ENCODE assay signal across 13 cellular contexts in genomic region chr5:150774145-150774544, GRCh38. TPM values are rescaled to one million over a fixed set of nuclear protein-coding genes. Genes with fewer than 3 reads are reported as not detected.
DNase-seq lines count a peak whose midpoint lies in the region; ATAC-seq and TF ChIP-seq lines count a peak whose summit lies in the region.
"Had no signal": no experiment of that assay in that cellular context is flagged by ENCODE, and none has a peak within 500 bp of the region (broad histone marks: within the 10 kb centered on the region; RNA-seq: fewer than 3 reads in every experiment).

No MANE protein-coding gene starts in this region.

- H3K4me3 ChIP-seq in skeletal muscle cell (ENCODE audit: low read depth, low read length), result no peak overlapping the region

- intact Hi-C loops in activated CD8-positive, alpha-beta T cell treated with anti-CD3 and anti-CD28 coated beads for 36 hours (cut with micrococcal nuclease), result no loop called here

- TF ChIP-seq CTCF in HFFc6 (IDR thresholded peaks at IDR 0.05) (no peak), RWPE1 (conservative IDR thresholded peaks at IDR 0.05; ENCODE audit: low read depth) (no peak)
- no peak for TF ChIP-seq CTCF in activated CD8-positive, alpha-beta T cell treated with anti-CD3 and anti-CD28 coated beads for 36 hours (IDR thresholded peaks at IDR 0.05)

- H3K27me3 Mint-ChIP-seq in HFFc6 (ENCODE audit: insufficient read depth), result no peaks in the 10 kb centered on the region; the same call in 1 of the 2 replicates
- H3K27me3 Mint-ChIP-seq in activated CD8-positive, alpha-beta T cell treated with anti-CD3 and anti-CD28 coated beads for 36 hours, result peaks cover 2% of the 10 kb centered on the region

- POLR2A ChIA-PET in RWPE1 (lab: Yijun Ruan, JAX; ENCODE audit: low non-redundant PET), result no interaction called here
- POLR2A ChIA-PET in activated CD8-positive, alpha-beta T cell treated with anti-CD3 and anti-CD28 coated beads for 36 hours (lab: Charles Lee), result interaction anchor here (0.6 kb wide), 1 partner anchor 444 kb away, joined by 3 read pairs; no protein-coding TSS in a partner anchor

- H3K9me3 Mint-ChIP-seq in HFFc6, result no peaks in the 10 kb centered on the region
- H3K9me3 Mint-ChIP-seq in activated CD8-positive, alpha-beta T cell treated with anti-CD3 and anti-CD28 coated beads for 36 hours, result peaks cover 2% of the 10 kb centered on the region

- no peak overlapping the region for H3K27ac ChIP-seq in RWPE1
- peak overlapping the region; percentile 25 for H3K27ac ChIP-seq in epithelial cell of prostate

- H3K4me1 Mint-ChIP-seq in HFFc6 (ENCODE audit: low read depth), result peaks cover 38% of the 10 kb centered on the region
- peaks cover 22% of the 10 kb centered on the region for H3K4me1 Mint-ChIP-seq in activated CD8-positive, alpha-beta T cell treated with anti-CD3 and anti-CD28 coated beads for 36 hours (ENCODE audit: low read depth)

- CTCF ChIA-PET in RWPE1 (lab: Yijun Ruan, JAX), result no interaction called here
- CTCF ChIA-PET in activated CD8-positive, alpha-beta T cell treated with anti-CD3 and anti-CD28 coated beads for 36 hours (lab: Charles Lee), result no interaction called here

- ATAC-seq in activated CD8-positive, alpha-beta T cell treated with anti-CD3 and anti-CD28 coated beads for 36 hours, result no peak
- no peak for ATAC-seq in GM18498 (IDR thresholded peaks at IDR 0.05; ENCODE audit: unreplicated experiment)
- ATAC-seq: naive thymus-derived CD4-positive, alpha-beta T cell had no signal

- peak overlapping the region; percentile 39; the same call in 1 of the 2 replicates for H3K4me3 Mint-ChIP-seq in HFFc6
- H3K4me3 Mint-ChIP-seq in activated CD8-positive, alpha-beta T cell treated with anti-CD3 and anti-CD28 coated beads for 36 hours, result no peak overlapping the region
- H3K4me3 Mint-ChIP-seq: activated naive CD8-positive, alpha-beta T cell treated with anti-CD3 and anti-CD28 coated beads, Interleukin-2, amount 10 ng/mL, durations not matched to agents 7 days and 5 days; naive thymus-derived CD4-positive, alpha-beta T cell had no signal

- DNase-seq in HFFc6, result peak; percentile 86
- DNase-seq in RWPE1 (ENCODE audit: low spot score), result peak; percentile 85
- peak; percentile 76 for DNase-seq in epithelial cell of prostate (ENCODE audit: low read depth, low spot score)
- peak; percentile 60 for DNase-seq in skeletal muscle cell (ENCODE audit: low read depth)
- no peak for DNase-seq in NCI-H510A (lab: John Stamatoyannopoulos, UW)
- no peak for DNase-seq in activated CD8-positive, alpha-beta T cell treated with anti-CD3 and anti-CD28 coated beads for 36 hours
- DNase-seq in DMS153 (lab: John Stamatoyannopoulos, UW), result no peak
- DNase-seq: activated CD8-positive, alpha-beta memory T cell treated with anti-CD3 and anti-CD28 coated beads for 24 hours; activated naive CD8-positive, alpha-beta T cell treated with anti-CD3 and anti-CD28 coated beads, Interleukin-2, amount 10 ng/mL, durations not matched to agents 7 days and 5 days; DND-41; naive thymus-derived CD4-positive, alpha-beta T cell; stimulated activated CD4-positive, alpha-beta T cell treated with anti-CD3 and anti-CD28 coated beads, Interleukin-15, amount 100 ng/mL, for 24 hours had no signal

- no peaks in the 10 kb centered on the region; the same call in 1 of the 2 replicates for H3K36me3 Mint-ChIP-seq in HFFc6 (ENCODE audit: low read depth)
- H3K36me3 Mint-ChIP-seq in activated CD8-positive, alpha-beta T cell treated with anti-CD3 and anti-CD28 coated beads for 36 hours (ENCODE audit: low read depth), result no peaks in the 10 kb centered on the region

- H3K27ac Mint-ChIP-seq in HFFc6, result peak overlapping the region; percentile 51
- H3K27ac Mint-ChIP-seq in activated CD8-positive, alpha-beta T cell treated with anti-CD3 and anti-CD28 coated beads for 36 hours, result no peak overlapping the region
- H3K27ac Mint-ChIP-seq: activated naive CD8-positive, alpha-beta T cell treated with anti-CD3 and anti-CD28 coated beads, Interleukin-2, amount 10 ng/mL, durations not matched to agents 7 days and 5 days; naive thymus-derived CD4-positive, alpha-beta T cell had no signal

RNA-seq across cellular contexts. Expression of gene SMIM3, which starts 4.4 kb away (rescaled TPM):
- total RNA-seq in HFFc6 (2021; fragmentation: NEBNext Ultra II Directional; extraction: Animal tissue kit (Norgen Biotek cat#: 25700)), result 10 to 100 TPM; 32.5 to 51.1 (median 37.9) TPM
- total RNA-seq in activated CD8-positive, alpha-beta T cell treated with anti-CD3 and anti-CD28 coated beads for 36 hours, result 1 to 10 TPM; 8.6 to 8.8 TPM

RNA-seq across cellular contexts. Expression of gene DCTN4, which starts 15.3 kb away (rescaled TPM):
- total RNA-seq in HFFc6 (2021; fragmentation: NEBNext Ultra II Directional; extraction: Animal tissue kit (Norgen Biotek cat#: 25700)), result 10 to 100 TPM; 60.1 to 76.9 (median 68.7) TPM
- total RNA-seq in activated CD8-positive, alpha-beta T cell treated with anti-CD3 and anti-CD28 coated beads for 36 hours, result 10 to 100 TPM; 30.1 to 35.5 TPM

Comparison
In these comparisons a context has a peak if more than half of its experiments do, and no peak if none do; other contexts are left out.
1. DNase-seq: peak in HFFc6 (single experiment), RWPE1 (single experiment), epithelial cell of prostate (single experiment) and skeletal muscle cell (single experiment); none in NCI-H510A (single experiment), activated CD8-positive, alpha-beta T cell treated with anti-CD3 and anti-CD28 coated beads for 36 hours (single experiment) and DMS153 (single experiment).